14 cellular contexts compared by ENCODE assay signal in the genomic region with DNA sequence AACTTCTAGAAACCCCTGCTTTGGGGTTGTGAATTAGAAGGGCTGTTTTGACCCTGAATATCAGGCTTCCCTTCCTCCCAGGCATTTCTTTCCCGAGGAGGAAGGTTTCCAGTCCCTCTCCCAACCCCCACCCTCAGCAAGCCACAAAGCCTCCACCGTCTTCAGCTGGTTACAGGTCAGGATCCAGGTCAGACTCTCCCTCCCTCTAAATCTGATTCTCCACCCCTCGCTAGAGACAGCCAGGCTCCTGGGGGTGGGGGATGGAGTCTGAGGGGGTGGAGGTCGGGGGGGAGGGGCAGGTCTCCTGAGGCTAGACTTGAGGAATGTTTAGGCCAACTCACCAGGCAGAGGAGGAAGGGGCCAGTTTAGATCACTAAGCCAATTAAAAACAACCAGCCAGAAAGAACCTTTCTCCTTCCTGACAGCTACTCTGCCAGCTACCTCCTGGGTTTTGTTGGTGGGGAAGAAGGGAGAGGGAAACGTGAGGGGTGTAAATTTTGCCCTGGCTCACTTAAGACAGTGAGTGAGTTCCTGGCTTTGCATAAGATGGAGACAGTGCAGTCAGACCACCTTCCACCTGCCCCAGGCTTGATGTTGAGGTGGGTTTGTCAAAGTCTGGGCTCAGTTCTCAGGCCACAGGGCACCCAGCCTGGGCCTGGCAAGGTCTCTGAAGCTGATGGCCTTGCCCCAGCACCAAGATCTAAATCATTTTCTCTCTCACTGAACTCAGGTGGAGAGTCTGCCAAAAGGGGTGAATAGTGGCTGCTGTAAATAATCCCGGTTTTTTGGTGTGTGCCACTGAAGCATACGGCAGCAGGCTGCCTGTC. TPM values are rescaled to one million over a fixed set of nuclear protein-coding genes. Genes with fewer than 3 reads are reported as not detected.
DNase-seq lines count a peak whose midpoint lies in the region; ATAC-seq and TF ChIP-seq lines count a peak whose summit lies in the region.
"Had no signal": no experiment of that assay in that cellular context is flagged by ENCODE, and none has a peak within 500 bp of the region (broad histone marks: within the 10 kb centered on the region; RNA-seq: fewer than 3 reads in every experiment).

No MANE protein-coding gene starts in this region.

- H3K4me1 ChIP-seq in BLaER1 (peaks cover 61% of the 10 kb centered on the region), Peyer's patch (peaks cover 0 to 50% (median 20%) of the 10 kb centered on the region in 4 donors)

- H3K27me3 Mint-ChIP-seq in neural crest cell (ENCODE audit: low read depth) = no peaks in the 10 kb centered on the region

- ATAC-seq in GM18505 (IDR thresholded peaks at IDR 0.05; ENCODE audit: unreplicated experiment) (no peak), HG03097 (IDR thresholded peaks at IDR 0.05; ENCODE audit: low FRiP score, unreplicated experiment) (no peak), sciatic nerve (no peak)

- peak overlapping the region; percentile 82 for H3K27ac Mint-ChIP-seq in neural crest cell (ENCODE audit: unreplicated experiment)

- intact Hi-C loops in sciatic nerve (cut with DNase I) = no loop called here

- H3K36me3 Mint-ChIP-seq in neural crest cell (ENCODE audit: low read depth) = no peaks in the 10 kb centered on the region

- H3K4me3 Mint-ChIP-seq in neural crest cell = peak overlapping the region; percentile 56

- H3K4me3 ChIP-seq in BLaER1 = no peak overlapping the region
- no peak overlapping the region for H3K4me3 ChIP-seq in NB4 (ENCODE audit: low read depth, low read length)
- no peak overlapping the region for H3K4me3 ChIP-seq in choroid plexus epithelial cell (ENCODE audit: low read depth, low read length)
- no peak overlapping the region for H3K4me3 ChIP-seq in Peyer's patch

- 0 out of 2 replicates have a peak overlapping the region, but pooled peaks have one; percentile 11 for H3K9ac ChIP-seq in BLaER1

- TF ChIP-seq POLR2A in NB4 (IDR thresholded peaks at IDR 0.05; ENCODE audit: extremely low read depth, insufficient read length) = no peak
- TF ChIP-seq POLR2A in Peyer's patch (IDR thresholded peaks at IDR 0.05) = no peak
- TF ChIP-seq POLR2A in GM18505 (IDR thresholded peaks at IDR 0.05; ENCODE audit: borderline replicate concordance, extremely low read depth, insufficient read depth, insufficient read length) = no peak

- peaks cover 86% of the 10 kb centered on the region for H3K4me1 Mint-ChIP-seq in neural crest cell

- H3K27me3 ChIP-seq in BLaER1 (no peaks in the 10 kb centered on the region), Peyer's patch (no peaks in the 10 kb centered on the region)

- no peaks in the 10 kb centered on the region for H3K9me3 ChIP-seq in BLaER1
- no peaks in the 10 kb centered on the region for H3K9me3 ChIP-seq in Peyer's patch

- TF ChIP-seq CTCF in NB4 (IDR thresholded peaks at IDR 0.05; ENCODE audit: low read depth, low read length) = no peak
- TF ChIP-seq CTCF in choroid plexus epithelial cell (conservative IDR thresholded peaks at IDR 0.05; ENCODE audit: low read depth, low read length) = no peak
- no peak for TF ChIP-seq CTCF in neural crest cell (conservative IDR thresholded peaks at IDR 0.05)
- no peak for TF ChIP-seq CTCF in Peyer's patch (IDR thresholded peaks at IDR 0.05)

- H3K27ac ChIP-seq in BLaER1 (peak overlapping the region; percentile 66), Peyer's patch (peak overlapping the region in 2 of 4 donors; percentile 23 to 57)

- H3K9me3 Mint-ChIP-seq in neural crest cell = no peaks in the 10 kb centered on the region

- H3K36me3 ChIP-seq in BLaER1 (peaks cover 23% of the 10 kb centered on the region), Peyer's patch (peaks cover 0 to 12% (median 0%) of the 10 kb centered on the region in 3 donors)

- peak; percentile 44 for DNase-seq in NB4 (ENCODE audit: low read depth)
- DNase-seq in choroid plexus epithelial cell (ENCODE audit: low read depth) = peak; percentile 64
- no peak for DNase-seq in neural crest cell (ENCODE audit: low read depth, low spot score)
- no peak for DNase-seq in Peyer's patch
- DNase-seq in sciatic nerve (ENCODE audit: low spot score) = no peak
- DNase-seq: activated CD4-positive, alpha-beta T cell treated with anti-CD3 and anti-CD28 coated beads, Interleukin-2, amount 50 U/mL, for 4 hours; activated naive CD4-positive, alpha-beta T cell; dermis blood vessel endothelial cell; HCEC 1CT; NCI-H510A treated with DMSO at 0.1 percent for 48 hours; stimulated activated naive CD4-positive, alpha-beta T cell treated with Interleukin-2 at 50 U/mL for 16 hours had no signal

- no peaks in the 10 kb centered on the region for H4K20me1 ChIP-seq in BLaER1

- H3K4me2 ChIP-seq in BLaER1 = peak overlapping the region; percentile 72

RNA-seq across cellular contexts. Expression of a gene that starts 19.5 kb away (rescaled TPM):
- 18.0 and 23.0 TPM in 2 replicates for total RNA-seq in neural crest cell
- total RNA-seq in Peyer's patch = 10 to 100 TPM; 13.5 to 98.2 (median 26.1) TPM
- 15.0 TPM for total RNA-seq in sciatic nerve

RNA-seq across cellular contexts. Expression of a gene that starts 50.2 kb away (rescaled TPM):
- total RNA-seq in neural crest cell (229 and 234 TPM in 2 replicates), Peyer's patch (100 to 1,000 TPM; 105 to 163 (median 146) TPM), sciatic nerve (150 TPM)

Comparison
In these comparisons a context has a peak if more than half of its experiments do, and no peak if none do; other contexts are left out.
1. DNase-seq: peak in NB4 (single experiment) and choroid plexus epithelial cell (single experiment); none in neural crest cell (single experiment), Peyer's patch (0 of 3) and sciatic nerve (single experiment).